2 cellular contexts compared by ENCODE assay signal in the genomic region with DNA sequence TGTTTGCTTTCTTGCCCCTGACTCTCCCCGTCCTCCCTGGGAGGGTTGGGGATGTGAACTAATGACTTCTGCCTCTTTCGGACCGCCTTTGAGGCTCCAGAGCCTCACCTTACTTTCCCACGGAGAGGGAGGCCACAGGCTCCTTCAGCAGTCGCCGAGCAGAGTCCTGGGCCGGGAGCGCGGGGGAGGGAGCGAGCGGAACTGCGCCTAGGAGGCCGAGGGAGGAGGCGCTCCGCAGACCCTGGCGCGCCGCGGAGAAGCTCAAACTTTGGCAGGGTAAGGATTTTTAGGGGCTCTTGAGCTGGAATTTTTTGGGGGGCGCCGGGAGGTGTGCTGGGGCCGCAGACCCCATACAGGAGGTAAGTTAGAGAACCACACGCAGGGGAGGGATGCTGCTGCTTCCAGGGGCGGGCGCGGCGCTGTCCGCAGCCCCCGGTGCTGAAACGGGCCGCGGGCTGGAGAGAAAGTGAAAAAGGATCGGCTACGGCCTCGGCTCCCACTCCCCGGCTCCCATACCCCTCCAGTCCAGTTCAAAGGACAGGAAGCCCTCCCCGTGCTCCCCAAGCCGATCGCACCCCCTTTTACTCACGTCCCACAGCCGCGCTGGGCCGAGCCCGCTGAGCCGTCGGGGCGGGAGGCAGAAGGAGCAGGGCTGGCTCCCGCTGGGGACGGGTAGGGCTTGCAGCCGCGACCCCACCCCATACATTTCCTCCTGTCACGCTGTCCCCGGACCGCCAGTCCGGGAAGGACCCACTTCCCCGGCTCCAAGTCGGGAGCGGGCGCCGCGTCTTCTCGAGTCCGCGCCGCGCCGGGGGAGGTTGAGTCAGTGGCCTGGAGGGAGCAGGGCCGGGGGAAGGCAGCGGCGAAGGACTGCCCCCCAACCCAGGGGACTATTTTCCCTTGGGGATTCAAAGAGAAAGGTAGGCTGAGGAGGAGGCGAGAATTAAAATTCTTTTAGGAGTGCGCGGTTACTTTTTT.
A peak's percentile ranks its signal among the peaks of the same experiment; 100 is the strongest.
TF ChIP-seq lines count a peak whose summit lies in the region.

A gene (plus strand): TSS at position 198 of the 978 bp plus-strand sequence. CDS start 23,520 bp downstream, outside the sequence.

TF ChIP-seq in K562, 482 proteins besides CTCF, POLR2A, EP300 and RAD21 (continues in another document):
- TF ChIP-seq, protein P1, sequence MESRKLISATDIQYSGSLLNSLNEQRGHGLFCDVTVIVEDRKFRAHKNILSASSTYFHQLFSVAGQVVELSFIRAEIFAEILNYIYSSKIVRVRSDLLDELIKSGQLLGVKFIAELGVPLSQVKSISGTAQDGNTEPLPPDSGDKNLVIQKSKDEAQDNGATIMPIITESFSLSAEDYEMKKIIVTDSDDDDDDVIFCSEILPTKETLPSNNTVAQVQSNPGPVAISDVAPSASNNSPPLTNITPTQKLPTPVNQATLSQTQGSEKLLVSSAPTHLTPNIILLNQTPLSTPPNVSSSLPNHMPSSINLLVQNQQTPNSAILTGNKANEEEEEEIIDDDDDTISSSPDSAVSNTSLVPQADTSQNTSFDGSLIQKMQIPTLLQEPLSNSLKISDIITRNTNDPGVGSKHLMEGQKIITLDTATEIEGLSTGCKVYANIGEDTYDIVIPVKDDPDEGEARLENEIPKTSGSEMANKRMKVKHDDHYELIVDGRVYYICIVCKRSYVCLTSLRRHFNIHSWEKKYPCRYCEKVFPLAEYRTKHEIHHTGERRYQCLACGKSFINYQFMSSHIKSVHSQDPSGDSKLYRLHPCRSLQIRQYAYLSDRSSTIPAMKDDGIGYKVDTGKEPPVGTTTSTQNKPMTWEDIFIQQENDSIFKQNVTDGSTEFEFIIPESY (CRISPR knock-in tag; IDR thresholded peaks at IDR 0.05), result 0 out of 2 replicates have a peak, but pooled peaks have one; percentile 16
- TF ChIP-seq, protein P2, sequence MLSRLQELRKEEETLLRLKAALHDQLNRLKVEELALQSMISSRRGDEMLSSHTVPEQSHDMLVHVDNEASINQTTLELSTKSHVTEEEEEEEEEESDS (CRISPR knock-in tag; IDR thresholded peaks at IDR 0.05), result no peak
- TF ChIP-seq LARP7 (IDR thresholded peaks at IDR 0.05), result no peak
- TF ChIP-seq SNIP1 (IDR thresholded peaks at IDR 0.05; ENCODE audit: low read depth), result no peak
- TF ChIP-seq, protein P3, sequence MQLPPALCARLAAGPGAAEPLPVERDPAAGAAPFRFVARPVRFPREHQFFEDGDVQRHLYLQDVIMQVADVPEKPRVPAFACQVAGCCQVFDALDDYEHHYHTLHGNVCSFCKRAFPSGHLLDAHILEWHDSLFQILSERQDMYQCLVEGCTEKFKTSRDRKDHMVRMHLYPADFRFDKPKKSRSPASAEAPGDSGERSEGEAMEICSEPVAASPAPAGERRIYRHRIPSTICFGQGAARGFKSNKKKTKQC (CRISPR knock-in tag; IDR thresholded peaks at IDR 0.05), result 0 out of 2 replicates have a peak, but pooled peaks have one; percentile 31
- no peak for TF ChIP-seq PCBP1 (IDR thresholded peaks at IDR 0.05; ENCODE audit: low read depth, low read length, poor library complexity, severe bottlenecking)
- TF ChIP-seq ZNF121 (CRISPR knock-in tag; conservative IDR thresholded peaks at IDR 0.05), result no peak
- 0 out of 4 replicates have a peak, but pooled peaks of 1 of the 2 experiments have one; percentile 18 for TF ChIP-seq RCOR1 (IDR thresholded peaks at IDR 0.05; ENCODE audit: borderline replicate concordance in 1 of 2, low read depth in 2 of 2, low read length in 2 of 2)
- TF ChIP-seq, protein P4, sequence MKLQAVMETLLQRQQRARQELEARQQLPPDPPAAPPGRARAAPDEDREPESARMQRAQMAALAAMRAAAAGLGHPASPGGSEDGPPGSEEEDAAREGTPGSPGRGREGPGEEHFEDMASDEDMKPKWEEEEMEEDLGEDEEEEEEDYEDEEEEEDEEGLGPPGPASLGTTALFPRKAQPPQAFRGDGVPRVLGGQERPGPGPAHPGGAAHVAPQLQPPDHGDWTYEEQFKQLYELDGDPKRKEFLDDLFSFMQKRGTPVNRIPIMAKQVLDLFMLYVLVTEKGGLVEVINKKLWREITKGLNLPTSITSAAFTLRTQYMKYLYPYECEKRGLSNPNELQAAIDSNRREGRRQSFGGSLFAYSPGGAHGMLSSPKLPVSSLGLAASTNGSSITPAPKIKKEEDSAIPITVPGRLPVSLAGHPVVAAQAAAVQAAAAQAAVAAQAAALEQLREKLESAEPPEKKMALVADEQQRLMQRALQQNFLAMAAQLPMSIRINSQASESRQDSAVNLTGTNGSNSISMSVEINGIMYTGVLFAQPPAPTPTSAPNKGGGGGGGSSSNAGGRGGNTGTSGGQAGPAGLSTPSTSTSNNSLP (IDR thresholded peaks at IDR 0.05; ENCODE audit: borderline replicate concordance, low read depth, low read length), result no peak
- no peak for TF ChIP-seq STAT5A (IDR thresholded peaks at IDR 0.05; ENCODE audit: borderline replicate concordance, low read length)
- no peak for TF ChIP-seq MTA2 (IDR thresholded peaks at IDR 0.05; ENCODE audit: low read depth)
- TF ChIP-seq SIX5 (IDR thresholded peaks at IDR 0.05; ENCODE audit: borderline replicate concordance in 1 of 2, insufficient read depth in 1 of 2, low read depth in 1 of 2, low read length in 2 of 2), result no peak
- TF ChIP-seq, protein P5, sequence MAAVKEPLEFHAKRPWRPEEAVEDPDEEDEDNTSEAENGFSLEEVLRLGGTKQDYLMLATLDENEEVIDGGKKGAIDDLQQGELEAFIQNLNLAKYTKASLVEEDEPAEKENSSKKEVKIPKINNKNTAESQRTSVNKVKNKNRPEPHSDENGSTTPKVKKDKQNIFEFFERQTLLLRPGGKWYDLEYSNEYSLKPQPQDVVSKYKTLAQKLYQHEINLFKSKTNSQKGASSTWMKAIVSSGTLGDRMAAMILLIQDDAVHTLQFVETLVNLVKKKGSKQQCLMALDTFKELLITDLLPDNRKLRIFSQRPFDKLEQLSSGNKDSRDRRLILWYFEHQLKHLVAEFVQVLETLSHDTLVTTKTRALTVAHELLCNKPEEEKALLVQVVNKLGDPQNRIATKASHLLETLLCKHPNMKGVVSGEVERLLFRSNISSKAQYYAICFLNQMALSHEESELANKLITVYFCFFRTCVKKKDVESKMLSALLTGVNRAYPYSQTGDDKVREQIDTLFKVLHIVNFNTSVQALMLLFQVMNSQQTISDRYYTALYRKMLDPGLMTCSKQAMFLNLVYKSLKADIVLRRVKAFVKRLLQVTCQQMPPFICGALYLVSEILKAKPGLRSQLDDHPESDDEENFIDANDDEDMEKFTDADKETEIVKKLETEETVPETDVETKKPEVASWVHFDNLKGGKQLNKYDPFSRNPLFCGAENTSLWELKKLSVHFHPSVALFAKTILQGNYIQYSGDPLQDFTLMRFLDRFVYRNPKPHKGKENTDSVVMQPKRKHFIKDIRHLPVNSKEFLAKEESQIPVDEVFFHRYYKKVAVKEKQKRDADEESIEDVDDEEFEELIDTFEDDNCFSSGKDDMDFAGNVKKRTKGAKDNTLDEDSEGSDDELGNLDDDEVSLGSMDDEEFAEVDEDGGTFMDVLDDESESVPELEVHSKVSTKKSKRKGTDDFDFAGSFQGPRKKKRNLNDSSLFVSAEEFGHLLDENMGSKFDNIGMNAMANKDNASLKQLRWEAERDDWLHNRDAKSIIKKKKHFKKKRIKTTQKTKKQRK (IDR thresholded peaks at IDR 0.05; ENCODE audit: borderline replicate concordance, low read depth, low read length), result no peak
- peak; percentile 87 for TF ChIP-seq MIER1 (IDR thresholded peaks at IDR 0.05; ENCODE audit: low read depth)
- no peak for TF ChIP-seq BDP1 (IDR thresholded peaks at IDR 0.05; ENCODE audit: insufficient read depth, insufficient read length)
- no peak for TF ChIP-seq MAFG (tag; conservative IDR thresholded peaks at IDR 0.05)
- TF ChIP-seq ATF7 (IDR thresholded peaks at IDR 0.05), result no peak
- TF ChIP-seq ZNF232 (CRISPR knock-in tag; IDR thresholded peaks at IDR 0.05), result no peak

TF ChIP-seq in liver, 16 proteins besides CTCF, POLR2A, EP300 and RAD21:
- TF ChIP-seq, protein P6, sequence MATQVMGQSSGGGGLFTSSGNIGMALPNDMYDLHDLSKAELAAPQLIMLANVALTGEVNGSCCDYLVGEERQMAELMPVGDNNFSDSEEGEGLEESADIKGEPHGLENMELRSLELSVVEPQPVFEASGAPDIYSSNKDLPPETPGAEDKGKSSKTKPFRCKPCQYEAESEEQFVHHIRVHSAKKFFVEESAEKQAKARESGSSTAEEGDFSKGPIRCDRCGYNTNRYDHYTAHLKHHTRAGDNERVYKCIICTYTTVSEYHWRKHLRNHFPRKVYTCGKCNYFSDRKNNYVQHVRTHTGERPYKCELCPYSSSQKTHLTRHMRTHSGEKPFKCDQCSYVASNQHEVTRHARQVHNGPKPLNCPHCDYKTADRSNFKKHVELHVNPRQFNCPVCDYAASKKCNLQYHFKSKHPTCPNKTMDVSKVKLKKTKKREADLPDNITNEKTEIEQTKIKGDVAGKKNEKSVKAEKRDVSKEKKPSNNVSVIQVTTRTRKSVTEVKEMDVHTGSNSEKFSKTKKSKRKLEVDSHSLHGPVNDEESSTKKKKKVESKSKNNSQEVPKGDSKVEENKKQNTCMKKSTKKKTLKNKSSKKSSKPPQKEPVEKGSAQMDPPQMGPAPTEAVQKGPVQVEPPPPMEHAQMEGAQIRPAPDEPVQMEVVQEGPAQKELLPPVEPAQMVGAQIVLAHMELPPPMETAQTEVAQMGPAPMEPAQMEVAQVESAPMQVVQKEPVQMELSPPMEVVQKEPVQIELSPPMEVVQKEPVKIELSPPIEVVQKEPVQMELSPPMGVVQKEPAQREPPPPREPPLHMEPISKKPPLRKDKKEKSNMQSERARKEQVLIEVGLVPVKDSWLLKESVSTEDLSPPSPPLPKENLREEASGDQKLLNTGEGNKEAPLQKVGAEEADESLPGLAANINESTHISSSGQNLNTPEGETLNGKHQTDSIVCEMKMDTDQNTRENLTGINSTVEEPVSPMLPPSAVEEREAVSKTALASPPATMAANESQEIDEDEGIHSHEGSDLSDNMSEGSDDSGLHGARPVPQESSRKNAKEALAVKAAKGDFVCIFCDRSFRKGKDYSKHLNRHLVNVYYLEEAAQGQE (IDR thresholded peaks at IDR 0.05), result peak; percentile 99
- TF ChIP-seq, protein P7, sequence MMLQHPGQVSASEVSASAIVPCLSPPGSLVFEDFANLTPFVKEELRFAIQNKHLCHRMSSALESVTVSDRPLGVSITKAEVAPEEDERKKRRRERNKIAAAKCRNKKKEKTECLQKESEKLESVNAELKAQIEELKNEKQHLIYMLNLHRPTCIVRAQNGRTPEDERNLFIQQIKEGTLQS (IDR thresholded peaks at IDR 0.05), result no peak
- no peak for TF ChIP-seq SP1 (IDR thresholded peaks at IDR 0.05)
- TF ChIP-seq HNF4A (conservative IDR thresholded peaks at IDR 0.05), result no peak
